In the genomic region with DNA sequence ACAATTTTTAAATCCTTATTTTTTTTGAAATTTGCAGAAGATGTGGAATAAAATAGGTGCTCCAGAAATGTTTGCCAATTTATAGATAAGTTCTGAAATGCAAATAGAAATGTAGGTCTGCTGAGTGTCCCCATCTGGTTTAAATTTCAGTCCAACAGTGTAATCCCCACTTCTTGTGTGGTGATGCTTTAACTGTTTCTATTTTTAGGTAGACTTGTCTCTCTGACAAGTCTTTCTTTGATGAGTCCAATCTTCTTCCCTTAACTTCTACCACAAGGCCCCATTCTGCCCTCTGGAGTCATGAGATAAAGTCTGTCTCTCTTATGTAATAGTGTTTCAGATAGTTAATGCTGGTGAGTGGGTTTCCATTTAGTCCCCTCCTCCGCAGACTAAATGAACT, we compare ENCODE assay signal across 1 cellular context.
TF ChIP-seq lines count a peak whose summit lies in the region.

No MANE protein-coding gene starts in this region.

TF ChIP-seq in GM23338, 12 proteins besides CTCF, POLR2A, EP300 and RAD21 (continued from another document):
- TF ChIP-seq REST (IDR thresholded peaks at IDR 0.05; ENCODE audit: unreplicated experiment) (no peak), ZNF331 (CRISPR knock-in tag; IDR thresholded peaks at IDR 0.05; ENCODE audit: low read depth) (no peak), POLR2AphosphoS5 (IDR thresholded peaks at IDR 0.05; ENCODE audit: low read depth) (no peak), JUNB (IDR thresholded peaks at IDR 0.05; ENCODE audit: unreplicated experiment) (no peak)
- TF ChIP-seq, protein P1, sequence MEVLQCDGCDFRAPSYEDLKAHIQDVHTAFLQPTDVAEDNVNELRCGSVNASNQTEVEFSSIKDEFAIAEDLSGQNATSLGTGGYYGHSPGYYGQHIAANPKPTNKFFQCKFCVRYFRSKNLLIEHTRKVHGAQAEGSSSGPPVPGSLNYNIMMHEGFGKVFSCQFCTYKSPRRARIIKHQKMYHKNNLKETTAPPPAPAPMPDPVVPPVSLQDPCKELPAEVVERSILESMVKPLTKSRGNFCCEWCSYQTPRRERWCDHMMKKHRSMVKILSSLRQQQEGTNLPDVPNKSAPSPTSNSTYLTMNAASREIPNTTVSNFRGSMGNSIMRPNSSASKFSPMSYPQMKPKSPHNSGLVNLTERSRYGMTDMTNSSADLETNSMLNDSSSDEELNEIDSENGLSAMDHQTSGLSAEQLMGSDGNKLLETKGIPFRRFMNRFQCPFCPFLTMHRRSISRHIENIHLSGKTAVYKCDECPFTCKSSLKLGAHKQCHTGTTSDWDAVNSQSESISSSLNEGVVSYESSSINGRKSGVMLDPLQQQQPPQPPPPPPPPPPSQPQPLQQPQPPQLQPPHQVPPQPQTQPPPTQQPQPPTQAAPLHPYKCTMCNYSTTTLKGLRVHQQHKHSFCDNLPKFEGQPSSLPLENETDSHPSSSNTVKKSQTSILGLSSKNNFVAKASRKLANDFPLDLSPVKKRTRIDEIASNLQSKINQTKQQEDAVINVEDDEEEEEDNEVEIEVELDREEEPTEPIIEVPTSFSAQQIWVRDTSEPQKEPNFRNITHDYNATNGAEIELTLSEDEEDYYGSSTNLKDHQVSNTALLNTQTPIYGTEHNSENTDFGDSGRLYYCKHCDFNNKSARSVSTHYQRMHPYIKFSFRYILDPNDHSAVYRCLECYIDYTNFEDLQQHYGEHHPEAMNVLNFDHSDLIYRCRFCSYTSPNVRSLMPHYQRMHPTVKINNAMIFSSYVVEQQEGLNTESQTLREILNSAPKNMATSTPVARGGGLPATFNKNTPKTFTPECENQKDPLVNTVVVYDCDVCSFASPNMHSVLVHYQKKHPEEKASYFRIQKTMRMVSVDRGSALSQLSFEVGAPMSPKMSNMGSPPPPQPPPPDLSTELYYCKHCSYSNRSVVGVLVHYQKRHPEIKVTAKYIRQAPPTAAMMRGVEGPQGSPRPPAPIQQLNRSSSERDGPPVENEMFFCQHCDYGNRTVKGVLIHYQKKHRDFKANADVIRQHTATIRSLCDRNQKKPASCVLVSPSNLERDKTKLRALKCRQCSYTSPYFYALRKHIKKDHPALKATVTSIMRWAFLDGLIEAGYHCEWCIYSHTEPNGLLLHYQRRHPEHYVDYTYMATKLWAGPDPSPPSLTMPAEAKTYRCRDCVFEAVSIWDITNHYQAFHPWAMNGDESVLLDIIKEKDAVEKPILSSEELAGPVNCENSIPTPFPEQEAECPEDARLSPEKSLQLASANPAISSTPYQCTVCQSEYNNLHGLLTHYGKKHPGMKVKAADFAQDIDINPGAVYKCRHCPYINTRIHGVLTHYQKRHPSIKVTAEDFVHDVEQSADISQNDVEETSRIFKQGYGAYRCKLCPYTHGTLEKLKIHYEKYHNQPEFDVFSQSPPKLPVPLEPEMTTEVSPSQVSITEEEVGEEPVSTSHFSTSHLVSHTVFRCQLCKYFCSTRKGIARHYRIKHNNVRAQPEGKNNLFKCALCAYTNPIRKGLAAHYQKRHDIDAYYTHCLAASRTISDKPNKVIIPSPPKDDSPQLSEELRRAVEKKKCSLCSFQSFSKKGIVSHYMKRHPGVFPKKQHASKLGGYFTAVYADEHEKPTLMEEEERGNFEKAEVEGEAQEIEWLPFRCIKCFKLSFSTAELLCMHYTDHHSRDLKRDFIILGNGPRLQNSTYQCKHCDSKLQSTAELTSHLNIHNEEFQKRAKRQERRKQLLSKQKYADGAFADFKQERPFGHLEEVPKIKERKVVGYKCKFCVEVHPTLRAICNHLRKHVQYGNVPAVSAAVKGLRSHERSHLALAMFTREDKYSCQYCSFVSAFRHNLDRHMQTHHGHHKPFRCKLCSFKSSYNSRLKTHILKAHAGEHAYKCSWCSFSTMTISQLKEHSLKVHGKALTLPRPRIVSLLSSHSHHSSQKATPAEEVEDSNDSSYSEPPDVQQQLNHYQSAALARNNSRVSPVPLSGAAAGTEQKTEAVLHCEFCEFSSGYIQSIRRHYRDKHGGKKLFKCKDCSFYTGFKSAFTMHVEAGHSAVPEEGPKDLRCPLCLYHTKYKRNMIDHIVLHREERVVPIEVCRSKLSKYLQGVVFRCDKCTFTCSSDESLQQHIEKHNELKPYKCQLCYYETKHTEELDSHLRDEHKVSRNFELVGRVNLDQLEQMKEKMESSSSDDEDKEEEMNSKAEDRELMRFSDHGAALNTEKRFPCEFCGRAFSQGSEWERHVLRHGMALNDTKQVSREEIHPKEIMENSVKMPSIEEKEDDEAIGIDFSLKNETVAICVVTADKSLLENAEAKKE (CRISPR knock-in tag; IDR thresholded peaks at IDR 0.05): no peak
- TF ChIP-seq, protein P2, sequence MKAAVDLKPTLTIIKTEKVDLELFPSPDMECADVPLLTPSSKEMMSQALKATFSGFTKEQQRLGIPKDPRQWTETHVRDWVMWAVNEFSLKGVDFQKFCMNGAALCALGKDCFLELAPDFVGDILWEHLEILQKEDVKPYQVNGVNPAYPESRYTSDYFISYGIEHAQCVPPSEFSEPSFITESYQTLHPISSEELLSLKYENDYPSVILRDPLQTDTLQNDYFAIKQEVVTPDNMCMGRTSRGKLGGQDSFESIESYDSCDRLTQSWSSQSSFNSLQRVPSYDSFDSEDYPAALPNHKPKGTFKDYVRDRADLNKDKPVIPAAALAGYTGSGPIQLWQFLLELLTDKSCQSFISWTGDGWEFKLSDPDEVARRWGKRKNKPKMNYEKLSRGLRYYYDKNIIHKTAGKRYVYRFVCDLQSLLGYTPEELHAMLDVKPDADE (IDR thresholded peaks at IDR 0.05): no peak
